ENCODE assay signal across 14 cellular contexts in genomic region chr1:195591917-195592672, GRCh38.
DNase-seq lines count a peak whose midpoint lies in the region; ATAC-seq and TF ChIP-seq lines count a peak whose summit lies in the region.
"Had no signal": no experiment of that assay in that cellular context is flagged by ENCODE, and none has a peak within 500 bp of the region (broad histone marks: within the 10 kb centered on the region; RNA-seq: fewer than 3 reads in every experiment).

No MANE protein-coding gene starts in this region.

- H3K27ac Mint-ChIP-seq in stimulated activated naive B cell treated with anti-CD40 and anti-IgM and Interleukin-4, amounts not matched to agents 10 μg/mL and 1 μg/mL and 100 μg/mL, for 72 hours, result no peak overlapping the region

- H3K36me3 Mint-ChIP-seq in stimulated activated naive B cell treated with anti-CD40 and anti-IgM and Interleukin-4, amounts not matched to agents 10 μg/mL and 1 μg/mL and 100 μg/mL, for 72 hours, result no peaks in the 10 kb centered on the region

- H3K9ac ChIP-seq in mammary epithelial cell (ENCODE audit: insufficient read depth, low read length), result peak overlapping the region; percentile 52

- in situ Hi-C loops in mammary epithelial cell (cut with MboI; ENCODE audit: low sequenced_read_pairs in 2 of 2), result no loop called here

- CTCF ChIA-PET in mammary epithelial cell (lab: Charles Lee; ENCODE audit: low non-redundant PET), result no interaction called here

- H3K27me3 ChIP-seq in mammary epithelial cell (ENCODE audit: insufficient read depth, low read length), result no peaks in the 10 kb centered on the region
- H3K27me3 ChIP-seq: thyroid gland had no signal

- H3K9me3 ChIP-seq in mammary epithelial cell (replicated peaks; ENCODE audit: insufficient read depth, low read length), result no peaks in the 10 kb centered on the region
- H3K9me3 ChIP-seq: thyroid gland had no signal

- H3K9me3 Mint-ChIP-seq in stimulated activated naive B cell treated with anti-CD40 and anti-IgM and Interleukin-4, amounts not matched to agents 10 μg/mL and 1 μg/mL and 100 μg/mL, for 72 hours, result no peaks in the 10 kb centered on the region

- H3K4me3 Mint-ChIP-seq in stimulated activated naive B cell treated with anti-CD40 and anti-IgM and Interleukin-4, amounts not matched to agents 10 μg/mL and 1 μg/mL and 100 μg/mL, for 72 hours, result no peak overlapping the region

- peak overlapping the region; percentile 70 for H3K4me2 ChIP-seq in mammary epithelial cell (ENCODE audit: insufficient read depth, low read depth, low read length)

- TSS peak; percentile 58 for BruUV-seq in mammary epithelial cell (replicated peaks; lab: Mats Ljungman, UMichigan)

- TF ChIP-seq CTCF in mammary epithelial cell (conservative IDR thresholded peaks at IDR 0.05 in 1 of 2, IDR thresholded peaks at IDR 0.05 in 1 of 2; ENCODE audit: extremely low read depth in 1 of 2, insufficient read depth in 1 of 2, low read depth in 1 of 2, low read length in 2 of 2) (no peak), omental fat pad (IDR thresholded peaks at IDR 0.05) (no peak)

- no peaks in the 10 kb centered on the region for H3K36me3 ChIP-seq in mammary epithelial cell (ENCODE audit: insufficient read depth, low read length)
- H3K36me3 ChIP-seq: thyroid gland had no signal

- peaks cover 4% of the 10 kb centered on the region for H3K4me1 ChIP-seq in mammary epithelial cell (ENCODE audit: insufficient read depth, low read length)
- H3K4me1 ChIP-seq: thyroid gland had no signal

- H3K27me3 Mint-ChIP-seq in stimulated activated naive B cell treated with anti-CD40 and anti-IgM and Interleukin-4, amounts not matched to agents 10 μg/mL and 1 μg/mL and 100 μg/mL, for 72 hours, result no peaks in the 10 kb centered on the region

- H4K20me1 ChIP-seq in mammary epithelial cell (ENCODE audit: insufficient read depth, low read length), result no peaks in the 10 kb centered on the region

- H3K27ac ChIP-seq in mammary epithelial cell (ENCODE audit: insufficient read depth, low read depth, low read length) (peak overlapping the region; percentile 94), caudate nucleus (ENCODE audit: low read depth, low read length) (no peak overlapping the region)
- H3K27ac ChIP-seq: thyroid gland had no signal

- DNase-seq in EH (ENCODE audit: low read depth), result peak; percentile 95
- peak; percentile 44 for DNase-seq in NCI-H2081 treated with DMSO at 0.1 percent for 48 hours (lab: John Stamatoyannopoulos, UW)
- DNase-seq in mammary epithelial cell, result peak; percentile 88
- peak; percentile 21 for DNase-seq in myocyte (ENCODE audit: low read depth)
- no peak for DNase-seq in omental fat pad (ENCODE audit: low spot score)
- DNase-seq in caudate nucleus (lab: John Stamatoyannopoulos, UW), result no peak
- no peak for DNase-seq in SKM-1 treated with dmso at 0.1 percent for 144 hours (lab: John Stamatoyannopoulos, UW; ENCODE audit: unreplicated experiment)
- DNase-seq in stimulated activated naive B cell treated with anti-CD40 and anti-IgM and Interleukin-4, amounts not matched to agents 10 μg/mL and 1 μg/mL and 100 μg/mL, for 72 hours, result no peak
- DNase-seq: activated T-cell treated with anti-CD3 and anti-CD28 coated beads, Interleukin-2, amount 50 U/mL, for 48 hours; Calu3; NCI-H1436; OCI-M1; thyroid gland had no signal

- intact Hi-C loops in mammary epithelial cell (cut with micrococcal nuclease), result no loop called here

- H2AFZ ChIP-seq in mammary epithelial cell (ENCODE audit: low read depth, low read length), result no peak overlapping the region

- 2% methylated on average over 3 of the region's 3 CpGs for WGBS in mammary epithelial cell (ENCODE audit: low coverage, missing lambda C conversion rate)

- ATAC-seq in omental fat pad (ENCODE audit: low FRiP score), result no peak
- ATAC-seq in stimulated activated naive B cell treated with anti-CD40 and anti-IgM and Interleukin-4, amounts not matched to agents 10 μg/mL and 1 μg/mL and 100 μg/mL, for 72 hours (replicated peaks), result no peak

- no peaks in the 10 kb centered on the region for H3K79me2 ChIP-seq in mammary epithelial cell (ENCODE audit: insufficient read depth, low read length)

- H3K4me1 Mint-ChIP-seq in stimulated activated naive B cell treated with anti-CD40 and anti-IgM and Interleukin-4, amounts not matched to agents 10 μg/mL and 1 μg/mL and 100 μg/mL, for 72 hours, result no peaks in the 10 kb centered on the region

- peak overlapping the region in 1 of 3 experiments; percentile 30 for H3K4me3 ChIP-seq in mammary epithelial cell (replicated peaks in 1 of 3; ENCODE audit: insufficient read depth in 1 of 3, low read depth in 2 of 3, low read length in 3 of 3)
- H3K4me3 ChIP-seq: lung, thyroid gland had no signal

- dilution Hi-C loops in mammary epithelial cell (cut with HindIII; ENCODE audit: low sequenced_read_pairs), result no loop called here

Comparison
In these comparisons a context has a peak if more than half of its experiments do, and no peak if none do; other contexts are left out.
1. DNase-seq: peak in EH (single experiment), NCI-H2081 treated with DMSO at 0.1 percent for 48 hours (single experiment), mammary epithelial cell (single experiment) and myocyte (single experiment); none in omental fat pad (single experiment), caudate nucleus (0 of 61), SKM-1 treated with dmso at 0.1 percent for 144 hours (single experiment) and stimulated activated naive B cell treated with anti-CD40 and anti-IgM and Interleukin-4, amounts not matched to agents 10 μg/mL and 1 μg/mL and 100 μg/mL, for 72 hours (single experiment).